1 cellular context compared by ENCODE assay signal in the genomic region with DNA sequence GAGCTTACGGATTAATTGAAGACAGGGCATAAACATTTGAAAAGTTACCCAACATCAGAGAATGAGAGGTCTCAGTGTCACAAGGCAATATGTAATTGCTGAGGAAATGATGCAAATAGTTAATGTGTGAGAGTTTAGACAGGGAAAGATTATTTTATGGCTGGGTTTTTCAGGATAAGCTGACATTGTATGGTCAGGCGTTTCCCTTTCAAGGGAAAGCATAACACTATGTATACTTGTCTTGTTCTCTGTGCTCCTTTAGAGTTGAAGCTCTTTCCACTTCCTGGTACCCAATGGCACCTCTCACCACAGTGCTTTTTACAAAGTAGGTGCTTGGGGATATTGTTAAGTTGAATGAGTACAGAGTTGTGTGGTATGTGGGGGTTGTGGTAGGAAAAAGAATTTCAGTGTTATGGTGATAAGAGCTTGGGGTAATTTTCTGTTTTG.
TF ChIP-seq lines count a peak whose summit lies in the region.

No MANE protein-coding gene starts in this region.

TF ChIP-seq in GM12878, 131 proteins besides CTCF, POLR2A, EP300 and RAD21:
- TF ChIP-seq, protein P1, sequence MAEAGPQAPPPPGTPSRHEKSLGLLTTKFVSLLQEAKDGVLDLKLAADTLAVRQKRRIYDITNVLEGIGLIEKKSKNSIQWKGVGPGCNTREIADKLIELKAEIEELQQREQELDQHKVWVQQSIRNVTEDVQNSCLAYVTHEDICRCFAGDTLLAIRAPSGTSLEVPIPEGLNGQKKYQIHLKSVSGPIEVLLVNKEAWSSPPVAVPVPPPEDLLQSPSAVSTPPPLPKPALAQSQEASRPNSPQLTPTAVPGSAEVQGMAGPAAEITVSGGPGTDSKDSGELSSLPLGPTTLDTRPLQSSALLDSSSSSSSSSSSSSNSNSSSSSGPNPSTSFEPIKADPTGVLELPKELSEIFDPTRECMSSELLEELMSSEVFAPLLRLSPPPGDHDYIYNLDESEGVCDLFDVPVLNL (IDR thresholded peaks at IDR 0.05; ENCODE audit: low read depth, low read length) = no peak
- TF ChIP-seq ASH2L (IDR thresholded peaks at IDR 0.05; ENCODE audit: borderline replicate concordance, low read depth) (no peak), RB1 (IDR thresholded peaks at IDR 0.05; ENCODE audit: borderline replicate concordance) (no peak), TBL1XR1 (IDR thresholded peaks at IDR 0.05; ENCODE audit: low read depth, low read length) (no peak), ZNF384 (IDR thresholded peaks at IDR 0.05; ENCODE audit: borderline replicate concordance, low read depth, low read length) (no peak), SREBF2 (IDR thresholded peaks at IDR 0.05; ENCODE audit: low read length) (no peak), MXI1 (IDR thresholded peaks at IDR 0.05; ENCODE audit: low read depth, low read length) (no peak), TCF12 (IDR thresholded peaks at IDR 0.05; ENCODE audit: low read depth, low read length) (no peak), EED (IDR thresholded peaks at IDR 0.05; ENCODE audit: low read depth) (no peak), SPI1 (IDR thresholded peaks at IDR 0.05; ENCODE audit: borderline replicate concordance, insufficient read depth, low read depth, low read length) (no peak), BRCA1 (IDR thresholded peaks at IDR 0.05; ENCODE audit: low read depth, low read length) (no peak), FOXK2 (IDR thresholded peaks at IDR 0.05) (no peak), SMAD5 (IDR thresholded peaks at IDR 0.05; ENCODE audit: low read depth) (no peak), PAX8 (IDR thresholded peaks at IDR 0.05) (no peak), IKZF2 (IDR thresholded peaks at IDR 0.05) (peak in 1 of 2 experiments; percentile 58; a peak in 2 of 4 replicates), CBX3 (IDR thresholded peaks at IDR 0.05; ENCODE audit: borderline replicate concordance, low read depth) (no peak), MEF2B (IDR thresholded peaks at IDR 0.05; ENCODE audit: partially characterized antibody, poor library complexity, severe bottlenecking) (no peak), CREM (IDR thresholded peaks at IDR 0.05; ENCODE audit: low read depth) (no peak), SUZ12 (IDR thresholded peaks at IDR 0.05; ENCODE audit: unreplicated experiment) (no peak), RUNX3 (IDR thresholded peaks at IDR 0.05; ENCODE audit: low read length) (peak; percentile 64), DPF2 (IDR thresholded peaks at IDR 0.05) (no peak), NBN (IDR thresholded peaks at IDR 0.05) (0 out of 2 replicates have a peak, but pooled peaks have one; percentile 29), MYC (IDR thresholded peaks at IDR 0.05; ENCODE audit: insufficient read depth, insufficient read length, insufficient replicate concordance, low read length, severe bottlenecking) (no peak), BACH1 (IDR thresholded peaks at IDR 0.05; ENCODE audit: borderline replicate concordance) (no peak)
- TF ChIP-seq, protein P2, sequence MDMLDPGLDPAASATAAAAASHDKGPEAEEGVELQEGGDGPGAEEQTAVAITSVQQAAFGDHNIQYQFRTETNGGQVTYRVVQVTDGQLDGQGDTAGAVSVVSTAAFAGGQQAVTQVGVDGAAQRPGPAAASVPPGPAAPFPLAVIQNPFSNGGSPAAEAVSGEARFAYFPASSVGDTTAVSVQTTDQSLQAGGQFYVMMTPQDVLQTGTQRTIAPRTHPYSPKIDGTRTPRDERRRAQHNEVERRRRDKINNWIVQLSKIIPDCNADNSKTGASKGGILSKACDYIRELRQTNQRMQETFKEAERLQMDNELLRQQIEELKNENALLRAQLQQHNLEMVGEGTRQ (IDR thresholded peaks at IDR 0.05; ENCODE audit: borderline replicate concordance, low read depth, low read length) = no peak
- TF ChIP-seq, protein P3, sequence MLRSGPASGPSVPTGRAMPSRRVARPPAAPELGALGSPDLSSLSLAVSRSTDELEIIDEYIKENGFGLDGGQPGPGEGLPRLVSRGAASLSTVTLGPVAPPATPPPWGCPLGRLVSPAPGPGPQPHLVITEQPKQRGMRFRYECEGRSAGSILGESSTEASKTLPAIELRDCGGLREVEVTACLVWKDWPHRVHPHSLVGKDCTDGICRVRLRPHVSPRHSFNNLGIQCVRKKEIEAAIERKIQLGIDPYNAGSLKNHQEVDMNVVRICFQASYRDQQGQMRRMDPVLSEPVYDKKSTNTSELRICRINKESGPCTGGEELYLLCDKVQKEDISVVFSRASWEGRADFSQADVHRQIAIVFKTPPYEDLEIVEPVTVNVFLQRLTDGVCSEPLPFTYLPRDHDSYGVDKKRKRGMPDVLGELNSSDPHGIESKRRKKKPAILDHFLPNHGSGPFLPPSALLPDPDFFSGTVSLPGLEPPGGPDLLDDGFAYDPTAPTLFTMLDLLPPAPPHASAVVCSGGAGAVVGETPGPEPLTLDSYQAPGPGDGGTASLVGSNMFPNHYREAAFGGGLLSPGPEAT (IDR thresholded peaks at IDR 0.05; ENCODE audit: low read depth) = peak; percentile 26; the same call in 1 of the 2 replicates
- TF ChIP-seq, protein P4, sequence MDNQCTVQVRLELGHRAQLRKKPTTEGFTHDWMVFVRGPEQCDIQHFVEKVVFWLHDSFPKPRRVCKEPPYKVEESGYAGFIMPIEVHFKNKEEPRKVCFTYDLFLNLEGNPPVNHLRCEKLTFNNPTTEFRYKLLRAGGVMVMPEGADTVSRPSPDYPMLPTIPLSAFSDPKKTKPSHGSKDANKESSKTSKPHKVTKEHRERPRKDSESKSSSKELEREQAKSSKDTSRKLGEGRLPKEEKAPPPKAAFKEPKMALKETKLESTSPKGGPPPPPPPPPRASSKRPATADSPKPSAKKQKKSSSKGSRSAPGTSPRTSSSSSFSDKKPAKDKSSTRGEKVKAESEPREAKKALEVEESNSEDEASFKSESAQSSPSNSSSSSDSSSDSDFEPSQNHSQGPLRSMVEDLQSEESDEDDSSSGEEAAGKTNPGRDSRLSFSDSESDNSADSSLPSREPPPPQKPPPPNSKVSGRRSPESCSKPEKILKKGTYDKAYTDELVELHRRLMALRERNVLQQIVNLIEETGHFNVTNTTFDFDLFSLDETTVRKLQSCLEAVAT (IDR thresholded peaks at IDR 0.05) = peak; percentile 69; the same call in 1 of the 2 replicates
- TF ChIP-seq, protein P5, sequence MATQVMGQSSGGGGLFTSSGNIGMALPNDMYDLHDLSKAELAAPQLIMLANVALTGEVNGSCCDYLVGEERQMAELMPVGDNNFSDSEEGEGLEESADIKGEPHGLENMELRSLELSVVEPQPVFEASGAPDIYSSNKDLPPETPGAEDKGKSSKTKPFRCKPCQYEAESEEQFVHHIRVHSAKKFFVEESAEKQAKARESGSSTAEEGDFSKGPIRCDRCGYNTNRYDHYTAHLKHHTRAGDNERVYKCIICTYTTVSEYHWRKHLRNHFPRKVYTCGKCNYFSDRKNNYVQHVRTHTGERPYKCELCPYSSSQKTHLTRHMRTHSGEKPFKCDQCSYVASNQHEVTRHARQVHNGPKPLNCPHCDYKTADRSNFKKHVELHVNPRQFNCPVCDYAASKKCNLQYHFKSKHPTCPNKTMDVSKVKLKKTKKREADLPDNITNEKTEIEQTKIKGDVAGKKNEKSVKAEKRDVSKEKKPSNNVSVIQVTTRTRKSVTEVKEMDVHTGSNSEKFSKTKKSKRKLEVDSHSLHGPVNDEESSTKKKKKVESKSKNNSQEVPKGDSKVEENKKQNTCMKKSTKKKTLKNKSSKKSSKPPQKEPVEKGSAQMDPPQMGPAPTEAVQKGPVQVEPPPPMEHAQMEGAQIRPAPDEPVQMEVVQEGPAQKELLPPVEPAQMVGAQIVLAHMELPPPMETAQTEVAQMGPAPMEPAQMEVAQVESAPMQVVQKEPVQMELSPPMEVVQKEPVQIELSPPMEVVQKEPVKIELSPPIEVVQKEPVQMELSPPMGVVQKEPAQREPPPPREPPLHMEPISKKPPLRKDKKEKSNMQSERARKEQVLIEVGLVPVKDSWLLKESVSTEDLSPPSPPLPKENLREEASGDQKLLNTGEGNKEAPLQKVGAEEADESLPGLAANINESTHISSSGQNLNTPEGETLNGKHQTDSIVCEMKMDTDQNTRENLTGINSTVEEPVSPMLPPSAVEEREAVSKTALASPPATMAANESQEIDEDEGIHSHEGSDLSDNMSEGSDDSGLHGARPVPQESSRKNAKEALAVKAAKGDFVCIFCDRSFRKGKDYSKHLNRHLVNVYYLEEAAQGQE (IDR thresholded peaks at IDR 0.05; ENCODE audit: low read depth, low read length) = no peak
- TF ChIP-seq, protein P6, sequence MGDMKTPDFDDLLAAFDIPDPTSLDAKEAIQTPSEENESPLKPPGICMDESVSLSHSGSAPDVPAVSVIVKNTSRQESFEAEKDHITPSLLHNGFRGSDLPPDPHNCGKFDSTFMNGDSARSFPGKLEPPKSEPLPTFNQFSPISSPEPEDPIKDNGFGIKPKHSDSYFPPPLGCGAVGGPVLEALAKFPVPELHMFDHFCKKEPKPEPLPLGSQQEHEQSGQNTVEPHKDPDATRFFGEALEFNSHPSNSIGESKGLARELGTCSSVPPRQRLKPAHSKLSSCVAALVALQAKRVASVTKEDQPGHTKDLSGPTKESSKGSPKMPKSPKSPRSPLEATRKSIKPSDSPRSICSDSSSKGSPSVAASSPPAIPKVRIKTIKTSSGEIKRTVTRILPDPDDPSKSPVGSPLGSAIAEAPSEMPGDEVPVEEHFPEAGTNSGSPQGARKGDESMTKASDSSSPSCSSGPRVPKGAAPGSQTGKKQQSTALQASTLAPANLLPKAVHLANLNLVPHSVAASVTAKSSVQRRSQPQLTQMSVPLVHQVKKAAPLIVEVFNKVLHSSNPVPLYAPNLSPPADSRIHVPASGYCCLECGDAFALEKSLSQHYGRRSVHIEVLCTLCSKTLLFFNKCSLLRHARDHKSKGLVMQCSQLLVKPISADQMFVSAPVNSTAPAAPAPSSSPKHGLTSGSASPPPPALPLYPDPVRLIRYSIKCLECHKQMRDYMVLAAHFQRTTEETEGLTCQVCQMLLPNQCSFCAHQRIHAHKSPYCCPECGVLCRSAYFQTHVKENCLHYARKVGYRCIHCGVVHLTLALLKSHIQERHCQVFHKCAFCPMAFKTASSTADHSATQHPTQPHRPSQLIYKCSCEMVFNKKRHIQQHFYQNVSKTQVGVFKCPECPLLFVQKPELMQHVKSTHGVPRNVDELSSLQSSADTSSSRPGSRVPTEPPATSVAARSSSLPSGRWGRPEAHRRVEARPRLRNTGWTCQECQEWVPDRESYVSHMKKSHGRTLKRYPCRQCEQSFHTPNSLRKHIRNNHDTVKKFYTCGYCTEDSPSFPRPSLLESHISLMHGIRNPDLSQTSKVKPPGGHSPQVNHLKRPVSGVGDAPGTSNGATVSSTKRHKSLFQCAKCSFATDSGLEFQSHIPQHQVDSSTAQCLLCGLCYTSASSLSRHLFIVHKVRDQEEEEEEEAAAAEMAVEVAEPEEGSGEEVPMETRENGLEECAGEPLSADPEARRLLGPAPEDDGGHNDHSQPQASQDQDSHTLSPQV (IDR thresholded peaks at IDR 0.05) = no peak
- TF ChIP-seq, protein P7, sequence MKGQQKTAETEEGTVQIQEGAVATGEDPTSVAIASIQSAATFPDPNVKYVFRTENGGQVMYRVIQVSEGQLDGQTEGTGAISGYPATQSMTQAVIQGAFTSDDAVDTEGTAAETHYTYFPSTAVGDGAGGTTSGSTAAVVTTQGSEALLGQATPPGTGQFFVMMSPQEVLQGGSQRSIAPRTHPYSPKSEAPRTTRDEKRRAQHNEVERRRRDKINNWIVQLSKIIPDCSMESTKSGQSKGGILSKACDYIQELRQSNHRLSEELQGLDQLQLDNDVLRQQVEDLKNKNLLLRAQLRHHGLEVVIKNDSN (IDR thresholded peaks at IDR 0.05; ENCODE audit: borderline replicate concordance, extremely low read length, insufficient read depth, low read depth, low read length) = no peak
- TF ChIP-seq, protein P8, sequence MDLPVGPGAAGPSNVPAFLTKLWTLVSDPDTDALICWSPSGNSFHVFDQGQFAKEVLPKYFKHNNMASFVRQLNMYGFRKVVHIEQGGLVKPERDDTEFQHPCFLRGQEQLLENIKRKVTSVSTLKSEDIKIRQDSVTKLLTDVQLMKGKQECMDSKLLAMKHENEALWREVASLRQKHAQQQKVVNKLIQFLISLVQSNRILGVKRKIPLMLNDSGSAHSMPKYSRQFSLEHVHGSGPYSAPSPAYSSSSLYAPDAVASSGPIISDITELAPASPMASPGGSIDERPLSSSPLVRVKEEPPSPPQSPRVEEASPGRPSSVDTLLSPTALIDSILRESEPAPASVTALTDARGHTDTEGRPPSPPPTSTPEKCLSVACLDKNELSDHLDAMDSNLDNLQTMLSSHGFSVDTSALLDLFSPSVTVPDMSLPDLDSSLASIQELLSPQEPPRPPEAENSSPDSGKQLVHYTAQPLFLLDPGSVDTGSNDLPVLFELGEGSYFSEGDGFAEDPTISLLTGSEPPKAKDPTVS (IDR thresholded peaks at IDR 0.05; ENCODE audit: low read depth, low read length) = no peak
